ENCODE assay signal across 31 cellular contexts in genomic region chr7:36684951-36685350, GRCh38. TPM values are rescaled to one million over a fixed set of nuclear protein-coding genes. Genes with fewer than 3 reads are reported as not detected.
DNase-seq lines count a peak whose midpoint lies in the region; ATAC-seq and TF ChIP-seq lines count a peak whose summit lies in the region.
"Had no signal": no experiment of that assay in that cellular context is flagged by ENCODE, and none has a peak within 500 bp of the region (broad histone marks: within the 10 kb centered on the region; RNA-seq: fewer than 3 reads in every experiment).

No MANE protein-coding gene starts in this region.

- no peaks in the 10 kb centered on the region for H3K79me2 ChIP-seq in hepatocyte

- no peaks in the 10 kb centered on the region for H3K27me3 Mint-ChIP-seq in activated T-cell treated with anti-CD3 and anti-CD28 coated beads, Interleukin-2, amount 50 U/mL, for 72 hours (ENCODE audit: low read depth)
- no peaks in the 10 kb centered on the region for H3K27me3 Mint-ChIP-seq in activated T-helper 2 cell treated with anti-CD3 and anti-CD28 coated beads, Interferon-gamma antibody, Interleukin-2, Interleukin-4, amounts not matched to agents 10 μg/mL and 5 μg/mL and 100 μg/mL, durations not matched to agents 14 hours and 24 hours and 36 hours (ENCODE audit: low read depth)
- no peaks in the 10 kb centered on the region for H3K27me3 Mint-ChIP-seq in progenitor cell of endocrine pancreas
- H3K27me3 Mint-ChIP-seq: activated B cell treated with CpG ODN at 0.5 μM for 24 hours had no signal

- H3K4me2 ChIP-seq in hepatocyte: no peak overlapping the region

- no peak overlapping the region for H3K4me3 ChIP-seq in hepatocyte
- H3K4me3 ChIP-seq: suprapubic skin had no signal

- H3K4me1 Mint-ChIP-seq in activated T-cell treated with anti-CD3 and anti-CD28 coated beads, Interleukin-2, amount 50 U/mL, for 72 hours (ENCODE audit: low read depth): peaks cover 90% of the 10 kb centered on the region
- peaks cover 72% of the 10 kb centered on the region for H3K4me1 Mint-ChIP-seq in activated T-helper 2 cell treated with anti-CD3 and anti-CD28 coated beads, Interferon-gamma antibody, Interleukin-2, Interleukin-4, amounts not matched to agents 10 μg/mL and 5 μg/mL and 100 μg/mL, durations not matched to agents 14 hours and 24 hours and 36 hours (ENCODE audit: low read depth)
- H3K4me1 Mint-ChIP-seq in progenitor cell of endocrine pancreas (ENCODE audit: low read depth): peaks cover 18% of the 10 kb centered on the region
- H3K4me1 Mint-ChIP-seq: activated B cell treated with CpG ODN at 0.5 μM for 24 hours had no signal

- H3K27ac ChIP-seq in hepatocyte: peak overlapping the region; percentile 64
- H3K27ac ChIP-seq: suprapubic skin had no signal

- H3K9me3 Mint-ChIP-seq in activated T-cell treated with anti-CD3 and anti-CD28 coated beads, Interleukin-2, amount 50 U/mL, for 72 hours: no peaks in the 10 kb centered on the region
- H3K9me3 Mint-ChIP-seq in activated T-helper 2 cell treated with anti-CD3 and anti-CD28 coated beads, Interferon-gamma antibody, Interleukin-2, Interleukin-4, amounts not matched to agents 10 μg/mL and 5 μg/mL and 100 μg/mL, durations not matched to agents 14 hours and 24 hours and 36 hours: peaks cover 8% of the 10 kb centered on the region
- H3K9me3 Mint-ChIP-seq in progenitor cell of endocrine pancreas (ENCODE audit: low read depth): peaks cover 3% of the 10 kb centered on the region
- H3K9me3 Mint-ChIP-seq: activated B cell treated with CpG ODN at 0.5 μM for 24 hours; activated T-cell treated with anti-CD3 and anti-CD28 coated beads, Interleukin-2, amount 50 U/mL, for 4 hours; nephron had no signal

- H3K27me3 ChIP-seq in hepatocyte: no peaks in the 10 kb centered on the region
- H3K27me3 ChIP-seq: suprapubic skin had no signal

- no peaks in the 10 kb centered on the region for H3K9me2 ChIP-seq in hepatocyte (replicated peaks; ENCODE audit: insufficient read depth)

- peaks cover 6% of the 10 kb centered on the region for H3K4me1 ChIP-seq in hepatocyte (ENCODE audit: insufficient read depth)
- H3K4me1 ChIP-seq: suprapubic skin had no signal

- H3K9me3 ChIP-seq in hepatocyte (ENCODE audit: low read depth): no peaks in the 10 kb centered on the region
- H3K9me3 ChIP-seq: suprapubic skin had no signal

- TF ChIP-seq CTCF in hepatocyte (IDR thresholded peaks at IDR 0.05; ENCODE audit: poor library complexity) (no peak), progenitor cell of endocrine pancreas (IDR thresholded peaks at IDR 0.05; ENCODE audit: unreplicated experiment) (no peak)

- H3K36me3 Mint-ChIP-seq in activated T-cell treated with anti-CD3 and anti-CD28 coated beads, Interleukin-2, amount 50 U/mL, for 72 hours (ENCODE audit: insufficient read depth in 2 of 2): peaks cover 6 to 14% of the 10 kb centered on the region in 2 donors
- H3K36me3 Mint-ChIP-seq in activated T-helper 2 cell treated with anti-CD3 and anti-CD28 coated beads, Interferon-gamma antibody, Interleukin-2, Interleukin-4, amounts not matched to agents 10 μg/mL and 5 μg/mL and 100 μg/mL, durations not matched to agents 14 hours and 24 hours and 36 hours (ENCODE audit: low read depth): peaks cover 48% of the 10 kb centered on the region
- H3K36me3 Mint-ChIP-seq in progenitor cell of endocrine pancreas (ENCODE audit: insufficient read depth): no peaks in the 10 kb centered on the region

- no peak overlapping the region for H2AFZ ChIP-seq in hepatocyte

- H3K36me3 ChIP-seq in hepatocyte (replicated peaks; ENCODE audit: insufficient read depth, low read depth): no peaks in the 10 kb centered on the region
- H3K36me3 ChIP-seq: suprapubic skin had no signal

- intact Hi-C loops in activated T-helper 2 cell treated with anti-CD3 and anti-CD28 coated beads, Interferon-gamma antibody, Interleukin-2, Interleukin-4, amounts not matched to agents 10 μg/mL and 5 μg/mL and 100 μg/mL, durations not matched to agents 14 hours and 24 hours and 36 hours (cut with micrococcal nuclease): loop anchor here (1.0 to 5.0 kb wide), 7 partner anchors 7 to 427 kb away; partner anchors contain the start of gene AOAH
- intact Hi-C loops in posterior vena cava (cut with DNase I): no loop called here

- H3K4me3 Mint-ChIP-seq in activated T-cell treated with anti-CD3 and anti-CD28 coated beads, Interleukin-2, amount 50 U/mL, for 72 hours: peak overlapping the region; percentile 13 to 50
- peak overlapping the region; percentile 20 for H3K4me3 Mint-ChIP-seq in activated T-helper 2 cell treated with anti-CD3 and anti-CD28 coated beads, Interferon-gamma antibody, Interleukin-2, Interleukin-4, amounts not matched to agents 10 μg/mL and 5 μg/mL and 100 μg/mL, durations not matched to agents 14 hours and 24 hours and 36 hours (ENCODE audit: low read depth)
- no peak overlapping the region for H3K4me3 Mint-ChIP-seq in progenitor cell of endocrine pancreas (ENCODE audit: low read depth)
- H3K4me3 Mint-ChIP-seq: activated B cell treated with CpG ODN at 0.5 μM for 24 hours; activated T-cell treated with anti-CD3 and anti-CD28 coated beads, Interleukin-2, amount 50 U/mL, for 4 hours; nephron had no signal

- ATAC-seq in activated T-cell treated with anti-CD3 and anti-CD28 coated beads, Interleukin-2, amount 50 U/mL, for 72 hours (replicated peaks in 1 of 2): no peak
- ATAC-seq in HG02610 (IDR thresholded peaks at IDR 0.05; ENCODE audit: unreplicated experiment): no peak
- ATAC-seq: activated T-cell treated with anti-CD3 and anti-CD28 coated beads, Interleukin-2, amount 50 U/mL, for 4 hours; left ventricle myocardium superior; right cardiac atrium had no signal

- no peaks in the 10 kb centered on the region for H4K20me1 ChIP-seq in hepatocyte (ENCODE audit: insufficient read depth, poor library complexity, severe bottlenecking)

- 76% methylated on average over 3 of the region's 3 CpGs for WGBS in hepatocyte (ENCODE audit: low lambda C conversion rate, missing lambda C conversion rate)

- H3K27ac Mint-ChIP-seq in activated T-cell treated with anti-CD3 and anti-CD28 coated beads, Interleukin-2, amount 50 U/mL, for 72 hours: peak overlapping the region; percentile 58
- peak overlapping the region; percentile 89 for H3K27ac Mint-ChIP-seq in activated T-helper 2 cell treated with anti-CD3 and anti-CD28 coated beads, Interferon-gamma antibody, Interleukin-2, Interleukin-4, amounts not matched to agents 10 μg/mL and 5 μg/mL and 100 μg/mL, durations not matched to agents 14 hours and 24 hours and 36 hours
- H3K27ac Mint-ChIP-seq in progenitor cell of endocrine pancreas: peak overlapping the region; percentile 3
- H3K27ac Mint-ChIP-seq: activated B cell treated with CpG ODN at 0.5 μM for 24 hours, nephron had no signal

- no peak for DNase-seq in activated T-cell treated with anti-CD3 and anti-CD28 coated beads, Interleukin-2, amount 50 U/mL, for 72 hours
- no peak for DNase-seq in activated T-cell treated with anti-CD3 and anti-CD28 coated beads, Interleukin-2, amount 50 U/mL, for 48 hours
- no peak for DNase-seq in activated T-helper 2 cell treated with anti-CD3 and anti-CD28 coated beads, Interferon-gamma antibody, Interleukin-2, Interleukin-4, amounts not matched to agents 10 μg/mL and 5 μg/mL and 100 μg/mL, durations not matched to agents 14 hours and 24 hours and 36 hours (ENCODE audit: low spot score)
- DNase-seq in hepatocyte (ENCODE audit: low spot score) (no peak), progenitor cell of endocrine pancreas (ENCODE audit: low spot score, unreplicated experiment) (no peak), HCEC 1CT (no peak), posterior vena cava (ENCODE audit: low spot score) (no peak)
- DNase-seq: ACHN; activated B cell treated with CpG ODN at 0.5 μM for 24 hours; activated naive CD4-positive, alpha-beta T cell treated with anti-CD3 and anti-CD28 coated beads, Interleukin-2, amount 50 U/mL, for 16 hours; activated T-cell treated with anti-CD3 and anti-CD28 coated beads, Interleukin-2, amount 50 U/mL, for 4 hours; aorta; caudate nucleus; COR-L47; dermis blood vessel endothelial cell; GOT3; IMR-90; left ventricle myocardium superior; NCI-H1105 treated with DMSO at 0.1 percent for 48 hours; NCI-H2081; NCI-H2227 treated with DMSO at 0.1 percent for 48 hours; NCI-H526 treated with DMSO at 0.1 percent for 48 hours; right cardiac atrium; Right ventricle myocardium superior; stimulated activated CD4-positive, alpha-beta T cell treated with anti-CD3 and anti-CD28 coated beads, Interleukin-2, amount 100 ng/mL, for 48 hours; T1000 had no signal

RNA-seq across cellular contexts. Expression of gene AOAH, which starts 39.3 kb away (rescaled TPM):
- total RNA-seq in activated T-cell treated with anti-CD3 and anti-CD28 coated beads, Interleukin-2, amount 50 U/mL, for 72 hours: 10 to 100 TPM; 18.8 to 23.5 TPM
- total RNA-seq in activated T-helper 2 cell treated with anti-CD3 and anti-CD28 coated beads, Interferon-gamma antibody, Interleukin-2, Interleukin-4, amounts not matched to agents 10 μg/mL and 5 μg/mL and 100 μg/mL, durations not matched to agents 14 hours and 24 hours and 36 hours: 33.4 and 33.5 TPM in 2 replicates
- total RNA-seq in hepatocyte: 2.4 and 5.4 TPM in 2 replicates
- polyA plus RNA-seq in hepatocyte: 3.9 and 4.8 TPM in 2 replicates
- 1.00 and 3.3 TPM in 2 replicates for total RNA-seq in progenitor cell of endocrine pancreas
- 10 to 100 TPM in 1 of 2 donors, 1 to 10 TPM in 1; 6.1 to 12.9 TPM for total RNA-seq in posterior vena cava
- total RNA-seq: dermis blood vessel endothelial cell, IMR-90, osteocyte had no signal
- polyA plus RNA-seq: BJ, IMR-90 had no signal

Comparison
In these comparisons a context has a peak if more than half of its experiments do, and no peak if none do; other contexts are left out.
1. H3K27ac Mint-ChIP-seq: peak in every context shown above with its lines; median percentile 89 in activated T-helper 2 cell treated with anti-CD3 and anti-CD28 coated beads, Interferon-gamma antibody, Interleukin-2, Interleukin-4, amounts not matched to agents 10 μg/mL and 5 μg/mL and 100 μg/mL, durations not matched to agents 14 hours and 24 hours and 36 hours; 58 in activated T-cell treated with anti-CD3 and anti-CD28 coated beads, Interleukin-2, amount 50 U/mL, for 72 hours; 3 in progenitor cell of endocrine pancreas.